In genomic region chr9:129781991-129782390, GRCh38 we compare ENCODE assay signal across 14 cellular contexts. TPM values are rescaled to one million over a fixed set of nuclear protein-coding genes. Genes with fewer than 3 reads are reported as not detected.
"Had no signal": no experiment of that assay in that cellular context is flagged by ENCODE, and none has a peak within 500 bp of the region (broad histone marks: within the 10 kb centered on the region; RNA-seq: fewer than 3 reads in every experiment).

No MANE protein-coding gene starts in this region.

- H3K9me3 ChIP-seq: breast epithelium, gastrocnemius medialis, left ventricle myocardium inferior, prostate gland, upper lobe of left lung had no signal

- H3K27me3 ChIP-seq: breast epithelium, upper lobe of left lung had no signal

- H3K36me3 ChIP-seq: breast epithelium, gastrocnemius medialis, left ventricle myocardium inferior, prostate gland, upper lobe of left lung had no signal

- H3K27ac ChIP-seq: breast epithelium, gastrocnemius medialis, left ventricle myocardium inferior, prostate gland, upper lobe of left lung had no signal

- DNase-seq: activated CD4-positive, alpha-beta T cell treated with anti-CD3 and anti-CD28 coated beads, Interleukin-2, amount 50 U/mL, for 1 hour; activated CD8-positive, alpha-beta memory T cell treated with anti-CD3 and anti-CD28 coated beads for 24 hours; activated naive CD4-positive, alpha-beta T cell; activated naive CD8-positive, alpha-beta T cell treated with anti-CD3 and anti-CD28 coated beads, Interleukin-2, amount 10 ng/mL, durations not matched to agents 7 days and 5 days; aorta; cerebellar nuclear complex; effector memory CD4-positive, alpha-beta T cell; gastrocnemius medialis; kidney; left ventricle myocardium inferior; upper lobe of left lung had no signal

- ATAC-seq: gastrocnemius medialis, right cardiac atrium had no signal

- H3K4me1 ChIP-seq: gastrocnemius medialis, prostate gland had no signal

- H3K4me3 ChIP-seq: breast epithelium, gastrocnemius medialis, left ventricle myocardium inferior, prostate gland, upper lobe of left lung had no signal

RNA-seq across cellular contexts. Expression of gene PTGES, which starts 29.1 kb away (rescaled TPM):
- total RNA-seq: activated naive CD8-positive, alpha-beta T cell treated with anti-CD3 and anti-CD28 coated beads, Interleukin-2, amount 10 ng/mL, durations not matched to agents 7 days and 5 days had no signal
